ENCODE assay signal across 17 cellular contexts in genomic region chr4:23423540-23423939, GRCh38.
DNase-seq lines count a peak whose midpoint lies in the region; ATAC-seq, FAIRE-seq and TF ChIP-seq lines count a peak whose summit lies in the region.
"Had no signal": no experiment of that assay in that cellular context is flagged by ENCODE, and none has a peak within 500 bp of the region (broad histone marks: within the 10 kb centered on the region; RNA-seq: fewer than 3 reads in every experiment).

No MANE protein-coding gene starts in this region.

- H4K8ac ChIP-seq in H1 (ENCODE audit: extremely low read depth, insufficient read depth, low read length) = no peak overlapping the region

- H3K14ac ChIP-seq in H1 (ENCODE audit: insufficient read length) = no peak overlapping the region

- no peaks in the 10 kb centered on the region for H3K79me1 ChIP-seq in H1 (ENCODE audit: low read depth, low read length)

- H3K27ac ChIP-seq in HUES6 (ENCODE audit: low read depth, low read length) (peak overlapping the region; percentile 88), H1 (ENCODE audit: low read depth, low read length) (no peak overlapping the region), iPS-20b (ENCODE audit: low read length) (peak overlapping the region; percentile 44), brain microvascular endothelial cell (no peak overlapping the region)
- H3K27ac ChIP-seq: HL-60, KMS-11 had no signal

- no peak overlapping the region for H2BK20ac ChIP-seq in H1 (ENCODE audit: low read length)

- H3K4me3 ChIP-seq in HUES6 (ENCODE audit: low read depth, low read length) (no peak overlapping the region), H1 (ENCODE audit: extremely low read depth in 1 of 4, insufficient read depth in 2 of 4, low read depth in 3 of 4, low read length in 4 of 4) (no peak overlapping the region), iPS-20b (ENCODE audit: low read length) (no peak overlapping the region), brain microvascular endothelial cell (ENCODE audit: low read depth, low read length) (no peak overlapping the region)

- H3K23me2 ChIP-seq in H1 (ENCODE audit: low read depth, low read length) = no peaks in the 10 kb centered on the region; the same call in 1 of the 2 replicates

- H3K36me3 ChIP-seq in HUES6 (ENCODE audit: control insufficient read depth, insufficient read depth, low read length) (no peaks in the 10 kb centered on the region), H1 (ENCODE audit: control insufficient read depth in 2 of 4, insufficient read depth in 4 of 4, low read length in 3 of 4) (peaks cover 0 to 6% (median 0%) of the 10 kb centered on the region in 4 experiments; a peak in 1 of 8 replicates), iPS-20b (ENCODE audit: insufficient read depth, low read depth, low read length) (no peaks in the 10 kb centered on the region), brain microvascular endothelial cell (replicated peaks) (no peaks in the 10 kb centered on the region)

- no peak overlapping the region for H3K9ac ChIP-seq in HUES6 (ENCODE audit: low read length)
- H3K9ac ChIP-seq in H1 (replicated peaks in 1 of 4; ENCODE audit: extremely low read depth in 1 of 4, low read depth in 3 of 4, low read length in 3 of 4) = no peak overlapping the region
- peak overlapping the region; percentile 33; the same call in 1 of the 2 replicates for H3K9ac ChIP-seq in iPS-20b (ENCODE audit: low read depth, low read length)
- H3K9ac ChIP-seq: KMS-11 had no signal

- no peak overlapping the region for H3K56ac ChIP-seq in H1 (replicated peaks; ENCODE audit: insufficient read length, low read depth, low read length)

- in situ Hi-C loops in brain microvascular endothelial cell (cut with HindIII; ENCODE audit: low pct_ligation_motif_present, low sequenced_read_pairs) = no loop called here

- CTCF ChIA-PET in H1 (lab: Charles Lee; ENCODE audit: partially characterized antibody) = interaction anchor here (0.8 to 1.1 kb wide), 2 partner anchors 462 to 551 kb away, joined by 3 read pairs; no protein-coding TSS in a partner anchor
- CTCF ChIA-PET in GM10248 (lab: Yijun Ruan, JAX) = no interaction called here

- peak overlapping the region; percentile 79; the same call in 1 of the 2 replicates for H2BK5ac ChIP-seq in H1 (ENCODE audit: low read depth, low read length)

- H3K27me3 ChIP-seq in HUES6 (ENCODE audit: control insufficient read depth, insufficient read depth, low read length) = no peaks in the 10 kb centered on the region
- no peaks in the 10 kb centered on the region; a peak in 1 of 7 replicates for H3K27me3 ChIP-seq in H1 (replicated peaks in 1 of 4; ENCODE audit: control insufficient read depth in 3 of 4, extremely low read depth in 1 of 4, insufficient read depth in 3 of 4, low read length in 3 of 4)
- no peaks in the 10 kb centered on the region for H3K27me3 ChIP-seq in iPS-20b (ENCODE audit: insufficient read depth, low read length)
- no peaks in the 10 kb centered on the region for H3K27me3 ChIP-seq in brain microvascular endothelial cell (replicated peaks)

- H3K4me2 ChIP-seq in H1 (ENCODE audit: insufficient read depth in 1 of 2, low read depth in 2 of 2, low read length in 2 of 2) = peak overlapping the region; percentile 3 to 5; a peak in 2 of 4 replicates
- H3K4me2 ChIP-seq: KMS-11 had no signal

- no peak overlapping the region for H2AK5ac ChIP-seq in H1 (ENCODE audit: low read depth, low read length)

- H3K27ac Mint-ChIP-seq in type B pancreatic cell = peak overlapping the region; percentile 4
- H3K27ac Mint-ChIP-seq: CD14-positive monocyte; CD8-positive, alpha-beta T cell had no signal

- peak overlapping the region; percentile 78; the same call in 1 of the 2 replicates for H2BK12ac ChIP-seq in H1 (ENCODE audit: low read depth, low read length)

- POLR2A ChIA-PET in H1 (lab: Charles Lee; ENCODE audit: partially characterized antibody) = no interaction called here
- POLR2A ChIA-PET in GM10248 (lab: Yijun Ruan, JAX) = no interaction called here

- no peaks in the 10 kb centered on the region for H3K9me3 Mint-ChIP-seq in type B pancreatic cell

- TF ChIP-seq CTCF in H1 (IDR thresholded peaks at IDR 0.05; ENCODE audit: control extremely low read depth in 1 of 3, insufficient read depth in 1 of 3, low read depth in 1 of 3, low read length in 3 of 3) = no peak
- no peak for TF ChIP-seq CTCF in type B pancreatic cell (conservative IDR thresholded peaks at IDR 0.05)
- no peak for TF ChIP-seq CTCF in GM10248 (IDR thresholded peaks at IDR 0.05; ENCODE audit: control extremely low read depth, extremely low read depth, low read depth, missing control alignments)
- no peak for TF ChIP-seq CTCF in brain microvascular endothelial cell (IDR thresholded peaks at IDR 0.05; ENCODE audit: low read depth, low read length, missing control alignments)

- 57% methylated on average over 3 of the region's 3 CpGs; no CpG with 5 or more reads in 1 of the 2 experiments for WGBS in H1 (ENCODE audit: extremely low coverage in 1 of 2, insufficient coverage in 1 of 2, insufficient read length in 1 of 2, insufficient replicate concordance in 2 of 2, low coverage in 1 of 2, low lambda C conversion rate in 2 of 2, missing lambda C conversion rate in 1 of 2), 2 experiments

- H3K4me1 ChIP-seq in HUES6 (ENCODE audit: control insufficient read depth, insufficient read depth, low read length) (peaks cover 16% of the 10 kb centered on the region), H1 (replicated peaks in 1 of 4; ENCODE audit: control insufficient read depth in 3 of 4, insufficient read depth in 4 of 4, low read length in 3 of 4) (peaks cover 0 to 16% (median 3%) of the 10 kb centered on the region in 4 experiments; a peak in 3 of 7 replicates), iPS-20b (ENCODE audit: insufficient read depth, low read length) (peaks cover 20% of the 10 kb centered on the region; the same call in 1 of the 2 replicates)

- no peak for FAIRE-seq in H1 (lab: Jason Lieb, UNC)
- FAIRE-seq: D721Med, HepG2 had no signal

- H4K5ac ChIP-seq in H1 (ENCODE audit: insufficient read length, low read depth, low read length) = peak overlapping the region; percentile 2

- no peak overlapping the region for H3K4ac ChIP-seq in H1 (replicated peaks; ENCODE audit: insufficient read length, low read depth, low read length)

- no peak overlapping the region for H3K23ac ChIP-seq in H1 (ENCODE audit: insufficient read length)

- no peaks in the 10 kb centered on the region for H4K20me1 ChIP-seq in H1 (replicated peaks in 1 of 2; ENCODE audit: control insufficient read depth in 1 of 2, insufficient read depth in 2 of 2, low read length in 2 of 2)

- no peak for TF ChIP-seq POLR2A in H1 (IDR thresholded peaks at IDR 0.05; ENCODE audit: control extremely low read depth in 1 of 2, low read depth in 2 of 2, low read length in 2 of 2)

- H3K4me3 Mint-ChIP-seq in type B pancreatic cell = no peak overlapping the region
- H3K4me3 Mint-ChIP-seq: CD14-positive monocyte; CD8-positive, alpha-beta T cell had no signal

- TF ChIP-seq EP300 in H1 (IDR thresholded peaks at IDR 0.05; ENCODE audit: borderline replicate concordance in 1 of 2, low read depth in 2 of 2, low read length in 2 of 2) = no peak

- peaks cover 3% of the 10 kb centered on the region for H3K27me3 Mint-ChIP-seq in type B pancreatic cell

- H3K4me1 Mint-ChIP-seq in type B pancreatic cell (ENCODE audit: unreplicated experiment) = peaks cover 6% of the 10 kb centered on the region

- no peak overlapping the region for H4K91ac ChIP-seq in H1 (replicated peaks; ENCODE audit: insufficient read length, low read length)

- peak overlapping the region; percentile 54 for H2AFZ ChIP-seq in H1 (ENCODE audit: low read length)

- H2BK15ac ChIP-seq in H1 (ENCODE audit: low read length) = no peak overlapping the region

- DNase-seq in H1 (ENCODE audit: low read depth in 1 of 2, low spot score in 2 of 2) = no peak
- no peak for DNase-seq in type B pancreatic cell (ENCODE audit: extremely low spot score, unreplicated experiment)
- no peak for DNase-seq in GM10248 (ENCODE audit: extremely low spot score)
- no peak for DNase-seq in SHP77 (lab: John Stamatoyannopoulos, UW)
- DNase-seq in brain microvascular endothelial cell = no peak
- DNase-seq: CD8-positive, alpha-beta T cell; COR-L47; DND-41; GF-D8 had no signal

- no peak for TF ChIP-seq RAD21 in H1 (IDR thresholded peaks at IDR 0.05 in 1 of 2, conservative IDR thresholded peaks at IDR 0.05 in 1 of 2; ENCODE audit: low read depth in 2 of 2, low read length in 2 of 2)

- H3K9me3 ChIP-seq in HUES6 (ENCODE audit: control insufficient read depth, insufficient read depth, low read depth, low read length) (peaks cover 7% of the 10 kb centered on the region; the same call in 1 of the 2 replicates), H1 (ENCODE audit: insufficient read depth in 2 of 2, low read depth in 1 of 2, low read length in 1 of 2) (peaks cover 0 to 5% of the 10 kb centered on the region in 2 experiments; a peak in 1 of 4 replicates), iPS-20b (ENCODE audit: insufficient read depth, low read depth, low read length) (peaks cover 7% of the 10 kb centered on the region; the same call in 1 of the 2 replicates)

- H3K18ac ChIP-seq in H1 (ENCODE audit: extremely low read depth, low read length) = no peak overlapping the region; the same call in 1 of the 2 replicates

- no peak overlapping the region for H2BK120ac ChIP-seq in H1 (replicated peaks; ENCODE audit: low read depth, low read length)

- no peaks in the 10 kb centered on the region for H3K79me2 ChIP-seq in H1 (ENCODE audit: control insufficient read depth in 1 of 2, insufficient read depth in 2 of 2, low read length in 2 of 2)

- no peaks in the 10 kb centered on the region for H3K36me3 Mint-ChIP-seq in type B pancreatic cell
- H3K36me3 Mint-ChIP-seq: CD14-positive monocyte; CD8-positive, alpha-beta T cell had no signal

- no peak for ATAC-seq in HG03378 (IDR thresholded peaks at IDR 0.05; ENCODE audit: unreplicated experiment)
- ATAC-seq: CD8-positive, alpha-beta T cell; HepG2 had no signal

TF ChIP-seq in H1, 55 proteins besides CTCF, POLR2A, EP300 and RAD21:
- 0 out of 2 replicates have a peak, but pooled peaks have one; percentile 0 for TF ChIP-seq SP1 (IDR thresholded peaks at IDR 0.05; ENCODE audit: low read depth, low read length)
- TF ChIP-seq SIX5 (IDR thresholded peaks at IDR 0.05; ENCODE audit: low read depth, low read length) = no peak

Comparison
In these comparisons a context has a peak if more than half of its experiments do, and no peak if none do; other contexts are left out.
1. H3K27ac ChIP-seq: peak in HUES6 (single experiment) and iPS-20b (single experiment); none in H1 (single experiment) and brain microvascular endothelial cell (single experiment).